In genomic region chr16:56868175-56868574, GRCh38 we compare ENCODE assay signal across 26 cellular contexts. TPM values are rescaled to one million over a fixed set of nuclear protein-coding genes. Genes with fewer than 3 reads are reported as not detected.
"Had no signal": no experiment of that assay in that cellular context is flagged by ENCODE, and none has a peak within 500 bp of the region (broad histone marks: within the 10 kb centered on the region; RNA-seq: fewer than 3 reads in every experiment).

No MANE protein-coding gene starts in this region.

- H3K4me3 Mint-ChIP-seq: immature natural killer cell; natural killer cell; nephron progenitor cell; neural progenitor cell; stimulated activated effector memory CD8-positive, alpha-beta T cell treated with anti-CD3 and anti-CD28 coated beads, Interleukin-12 subunit alpha, Interleukin-12 subunit beta, amount 100 ng/mL, for 72 hours; stimulated activated naive CD8-positive, alpha-beta T cell treated with anti-CD3 and anti-CD28 coated beads, Interleukin-15, amount 100 ng/mL, for 72 hours; type B pancreatic cell had no signal

- ATAC-seq: stimulated activated effector memory CD8-positive, alpha-beta T cell treated with anti-CD3 and anti-CD28 coated beads, Interleukin-12 subunit alpha, Interleukin-12 subunit beta, amount 100 ng/mL, for 72 hours; stimulated activated naive CD8-positive, alpha-beta T cell treated with anti-CD3 and anti-CD28 coated beads, Interleukin-15, amount 100 ng/mL, for 72 hours had no signal

- H3K4me3 ChIP-seq: left ventricle myocardium inferior, lung, neural progenitor cell, ovary, sigmoid colon, spleen, tibial nerve, uterus had no signal

- H3K9me3 Mint-ChIP-seq: immature natural killer cell; natural killer cell; nephron progenitor cell; neural progenitor cell; stimulated activated effector memory CD8-positive, alpha-beta T cell treated with anti-CD3 and anti-CD28 coated beads, Interleukin-12 subunit alpha, Interleukin-12 subunit beta, amount 100 ng/mL, for 72 hours; stimulated activated naive CD8-positive, alpha-beta T cell treated with anti-CD3 and anti-CD28 coated beads, Interleukin-15, amount 100 ng/mL, for 72 hours; type B pancreatic cell had no signal

- FAIRE-seq: islet of Langerhans, small intestine had no signal

- H3K36me3 Mint-ChIP-seq: immature natural killer cell; natural killer cell; neural progenitor cell; stimulated activated effector memory CD8-positive, alpha-beta T cell treated with anti-CD3 and anti-CD28 coated beads, Interleukin-12 subunit alpha, Interleukin-12 subunit beta, amount 100 ng/mL, for 72 hours; type B pancreatic cell had no signal

- H3K9ac ChIP-seq: neural progenitor cell had no signal

- H3K4me2 ChIP-seq: neural progenitor cell had no signal

- DNase-seq: immature natural killer cell; left ventricle myocardium inferior; natural killer cell; nephron progenitor cell; ovary; sigmoid colon; small intestine; spleen; stimulated activated CD4-positive, alpha-beta T cell treated with anti-CD3 and anti-CD28 coated beads, Interleukin-4, amount 100 ng/mL, for 24 hours; stimulated activated naive CD4-positive, alpha-beta T cell treated with Interleukin-2 at 50 U/mL for 16 hours; stimulated activated naive CD8-positive, alpha-beta T cell treated with anti-CD3 and anti-CD28 coated beads, Interleukin-15, amount 100 ng/mL, for 72 hours; substantia nigra; uterus had no signal

- H3K9me3 ChIP-seq: left ventricle myocardium inferior, ovary, sigmoid colon, spleen, tibial nerve, uterus had no signal

- H3K27me3 Mint-ChIP-seq: progenitor cell of endocrine pancreas; stimulated activated naive CD8-positive, alpha-beta T cell treated with anti-CD3 and anti-CD28 coated beads, Interleukin-15, amount 100 ng/mL, for 72 hours; type B pancreatic cell had no signal

- H3K36me3 ChIP-seq: left ventricle myocardium inferior, neural progenitor cell, ovary, sigmoid colon, spleen, tibial nerve, uterus had no signal

- H3K27ac Mint-ChIP-seq: immature natural killer cell; natural killer cell; nephron progenitor cell; neural progenitor cell; progenitor cell of endocrine pancreas; stimulated activated naive CD8-positive, alpha-beta T cell treated with anti-CD3 and anti-CD28 coated beads, Interleukin-15, amount 100 ng/mL, for 72 hours; type B pancreatic cell had no signal

- H3K27ac ChIP-seq: left ventricle myocardium inferior, neural progenitor cell, ovary, sigmoid colon, tibial nerve, uterus had no signal

- H3K4me1 ChIP-seq: neural progenitor cell, uterus had no signal

- H3K27me3 ChIP-seq: neural progenitor cell, ovary, sigmoid colon, spleen, tibial nerve, uterus had no signal

RNA-seq across cellular contexts. Expression of gene SLC12A3, which starts 3.2 kb away (rescaled TPM):
- total RNA-seq: left ventricle myocardium inferior, lower leg skin, lung, natural killer cell, omental fat pad, progenitor cell of endocrine pancreas, pulmonary artery endothelial cell, right cardiac atrium, sigmoid colon, temporal lobe, tibial nerve, ureter had no signal
- polyA plus RNA-seq: right cardiac atrium had no signal
